ENCODE assay signal across 22 cellular contexts in genomic region chr6:144384427-144384826, GRCh38.
DNase-seq lines count a peak whose midpoint lies in the region; ATAC-seq and TF ChIP-seq lines count a peak whose summit lies in the region.
"Had no signal": no experiment of that assay in that cellular context is flagged by ENCODE, and none has a peak within 500 bp of the region (broad histone marks: within the 10 kb centered on the region; RNA-seq: fewer than 3 reads in every experiment).

No MANE protein-coding gene starts in this region.

- H3K36me3 Mint-ChIP-seq in CD4-positive, alpha-beta memory T cell, result peaks cover 39 to 44% of the 10 kb centered on the region in 2 donors
- peaks cover 14% of the 10 kb centered on the region in 3 donors for H3K36me3 Mint-ChIP-seq in immature natural killer cell
- H3K36me3 Mint-ChIP-seq in effector memory CD8-positive, alpha-beta T cell (ENCODE audit: insufficient read depth), result peaks cover 11% of the 10 kb centered on the region

- no peak overlapping the region for H3K4me3 ChIP-seq in CD4-positive, alpha-beta memory T cell (ENCODE audit: low read length in 2 of 2)
- peak overlapping the region; percentile 26 to 60; a peak in 3 of 4 replicates for H3K4me3 ChIP-seq in SK-N-SH (ENCODE audit: low read depth in 2 of 2, low read length in 1 of 2)
- H3K4me3 ChIP-seq: GM12878, SJSA1 had no signal

- no peaks in the 10 kb centered on the region for H4K20me1 ChIP-seq in SK-N-SH (ENCODE audit: insufficient read depth)

- H3K27ac Mint-ChIP-seq in CD4-positive, alpha-beta memory T cell, result peak overlapping the region in 5 of 7 donors; percentile 4 to 93 (median 51)
- H3K27ac Mint-ChIP-seq in immature natural killer cell, result peak overlapping the region; percentile 31 to 79 (median 64)
- peak overlapping the region in 1 of 2 donors; percentile 56 for H3K27ac Mint-ChIP-seq in effector memory CD8-positive, alpha-beta T cell

- no peak for TF ChIP-seq CTCF in SK-N-SH (IDR thresholded peaks at IDR 0.05)

- H3K4me1 Mint-ChIP-seq in CD4-positive, alpha-beta memory T cell, result peaks cover 33 to 70% (median 48%) of the 10 kb centered on the region in 4 donors
- H3K4me1 Mint-ChIP-seq in immature natural killer cell, result peaks cover 86 to 95% of the 10 kb centered on the region in 2 donors
- peaks cover 34 to 67% of the 10 kb centered on the region in 2 donors for H3K4me1 Mint-ChIP-seq in effector memory CD8-positive, alpha-beta T cell (ENCODE audit: low read depth in 2 of 2)

- no peak for TF ChIP-seq EP300 in SK-N-SH (IDR thresholded peaks at IDR 0.05; ENCODE audit: borderline replicate concordance in 1 of 2, low read depth in 1 of 2, low read length in 1 of 2)

- H3K79me2 ChIP-seq in SK-N-SH (ENCODE audit: insufficient read depth), result peaks cover 3% of the 10 kb centered on the region; the same call in 1 of the 2 replicates

- H3K36me3 ChIP-seq in CD4-positive, alpha-beta memory T cell (ENCODE audit: insufficient read depth, low read length), result no peaks in the 10 kb centered on the region
- H3K36me3 ChIP-seq in SK-N-SH (replicated peaks in 1 of 2; ENCODE audit: control insufficient read depth in 1 of 2, insufficient read depth in 2 of 2, low read length in 1 of 2), result no peaks in the 10 kb centered on the region

- peak overlapping the region; percentile 76 for H3K4me2 ChIP-seq in SK-N-SH

- peaks cover 11% of the 10 kb centered on the region for H3K4me1 ChIP-seq in CD4-positive, alpha-beta memory T cell (ENCODE audit: insufficient read depth, low read length)
- H3K4me1 ChIP-seq in SK-N-SH (ENCODE audit: control insufficient read depth in 1 of 2, insufficient read depth in 2 of 2, low read depth in 1 of 2, low read length in 1 of 2), result no peaks in the 10 kb centered on the region

- POLR2A ChIA-PET in CD4-positive, alpha-beta memory T cell (lab: Charles Lee; ENCODE audit: partially characterized antibody), result no interaction called here
- POLR2A ChIA-PET in SK-N-SH (lab: Yijun Ruan, JAX), result no interaction called here

- peaks cover 0 to 4% of the 10 kb centered on the region in 2 donors for H3K9me3 ChIP-seq in CD4-positive, alpha-beta memory T cell (ENCODE audit: control insufficient read depth in 1 of 2, low read length in 2 of 2)
- H3K9me3 ChIP-seq in SK-N-SH, result no peaks in the 10 kb centered on the region

- peaks cover 0 to 10% (median 5%) of the 10 kb centered on the region in 8 donors for H3K9me3 Mint-ChIP-seq in CD4-positive, alpha-beta memory T cell
- peaks cover 0 to 2% (median 0%) of the 10 kb centered on the region in 6 donors for H3K9me3 Mint-ChIP-seq in immature natural killer cell
- H3K9me3 Mint-ChIP-seq in effector memory CD8-positive, alpha-beta T cell, result peaks cover 0 to 1% of the 10 kb centered on the region in 2 donors

- H2AFZ ChIP-seq in SK-N-SH (ENCODE audit: low read depth), result 0 out of 2 replicates have a peak overlapping the region, but pooled peaks have one; percentile 59

- peaks cover 12% of the 10 kb centered on the region for H3F3A ChIP-seq in SK-N-SH (replicated peaks; ENCODE audit: insufficient read depth)

- H3K27me3 Mint-ChIP-seq in CD4-positive, alpha-beta memory T cell, result no peaks in the 10 kb centered on the region
- peaks cover 0 to 3% (median 0%) of the 10 kb centered on the region in 3 donors for H3K27me3 Mint-ChIP-seq in immature natural killer cell (ENCODE audit: low read depth in 3 of 3)
- no peaks in the 10 kb centered on the region for H3K27me3 Mint-ChIP-seq in effector memory CD8-positive, alpha-beta T cell

- no peak for ATAC-seq in HG03439 (IDR thresholded peaks at IDR 0.05; ENCODE audit: unreplicated experiment)
- ATAC-seq in effector memory CD8-positive, alpha-beta T cell (replicated peaks), result no peak
- ATAC-seq: GM12878, HCT116 had no signal

- H3K9me2 ChIP-seq in SK-N-SH, result no peaks in the 10 kb centered on the region

- H3K9ac ChIP-seq in SK-N-SH, result peak overlapping the region; percentile 16; the same call in 1 of the 2 replicates

- H3K27ac ChIP-seq in CD4-positive, alpha-beta memory T cell (ENCODE audit: low read depth, low read length), result no peak overlapping the region
- H3K27ac ChIP-seq in SK-N-SH (ENCODE audit: low read depth in 2 of 2, low read length in 1 of 2), result peak overlapping the region in 1 of 2 experiments; percentile 59; a peak in 2 of 4 replicates
- H3K27ac ChIP-seq: 22Rv1, SJSA1 had no signal

- CTCF ChIA-PET in CD4-positive, alpha-beta memory T cell (lab: Charles Lee; ENCODE audit: partially characterized antibody), result interaction anchor here (1.5 to 1.6 kb wide), 2 partner anchors 8 to 24 kb away, joined by 3 to 4 read pairs; no protein-coding TSS in a partner anchor
- CTCF ChIA-PET in SK-N-SH (lab: Yijun Ruan, JAX), result no interaction called here

- H3K27me3 ChIP-seq in CD4-positive, alpha-beta memory T cell (ENCODE audit: insufficient read depth, low read length), result no peaks in the 10 kb centered on the region
- H3K27me3 ChIP-seq in SK-N-SH (ENCODE audit: insufficient read depth), result no peaks in the 10 kb centered on the region; the same call in 1 of the 2 replicates
- H3K27me3 ChIP-seq: SJSA1 had no signal

- DNase-seq in NCI-H748 (lab: John Stamatoyannopoulos, UW; ENCODE audit: unreplicated experiment), result peak; percentile 69
- no peak for DNase-seq in NCI-H748 treated with DMSO at 0.1 percent for 48 hours (lab: John Stamatoyannopoulos, UW)
- no peak for DNase-seq in CD4-positive, alpha-beta memory T cell
- DNase-seq in SK-N-SH, result no peak
- no peak for DNase-seq in immature natural killer cell
- no peak for DNase-seq in effector memory CD8-positive, alpha-beta T cell
- no peak for DNase-seq in NCI-H526 treated with DMSO at 0.1 percent for 48 hours (lab: John Stamatoyannopoulos, UW)
- DNase-seq: AML-193, Calu3, EL, GOT3, NCI-H1092 treated with DMSO at 0.1 percent for 48 hours, NCI-H146, NCI-H2029 treated with DMSO at 0.1 percent for 48 hours, NCI-H446 treated with DMSO at 0.1 percent for 48 hours, SW 1271 had no signal

- intact Hi-C loops in CD4-positive, alpha-beta memory T cell (cut with micrococcal nuclease), result no loop called here

- peak overlapping the region in 2 of 8 donors; percentile 42 to 56 for H3K4me3 Mint-ChIP-seq in CD4-positive, alpha-beta memory T cell
- peak overlapping the region in 3 of 5 donors; percentile 1 to 44 (median 24) for H3K4me3 Mint-ChIP-seq in immature natural killer cell
- peak overlapping the region in 1 of 2 donors; percentile 45 for H3K4me3 Mint-ChIP-seq in effector memory CD8-positive, alpha-beta T cell
- H3K4me3 Mint-ChIP-seq: CD14-positive monocyte had no signal

- TF ChIP-seq RAD21 in SK-N-SH (IDR thresholded peaks at IDR 0.05; ENCODE audit: low read length), result no peak

- WGBS in SK-N-SH (ENCODE audit: low lambda C conversion rate), result 7% methylated on average over 4 of the region's 4 CpGs

TF ChIP-seq in SK-N-SH, 30 proteins besides CTCF, POLR2A, EP300 and RAD21:
- TF ChIP-seq FOXJ3 (CRISPR knock-in tag; IDR thresholded peaks at IDR 0.05) (no peak), MEF2A (IDR thresholded peaks at IDR 0.05; ENCODE audit: borderline replicate concordance, low read depth) (no peak), SMC3 (IDR thresholded peaks at IDR 0.05; ENCODE audit: low read depth, low read length) (no peak), RCOR1 (IDR thresholded peaks at IDR 0.05; ENCODE audit: low read length) (no peak), FOSL2 (IDR thresholded peaks at IDR 0.05; ENCODE audit: borderline replicate concordance, low read depth) (no peak), SIN3A (IDR thresholded peaks at IDR 0.05; ENCODE audit: borderline replicate concordance, low read depth, low read length) (no peak), RXRA (IDR thresholded peaks at IDR 0.05; ENCODE audit: borderline replicate concordance, low read depth) (no peak), MXI1 (IDR thresholded peaks at IDR 0.05; ENCODE audit: low read depth, low read length) (no peak), ELF1 (IDR thresholded peaks at IDR 0.05) (no peak), CHD2 (IDR thresholded peaks at IDR 0.05; ENCODE audit: low read length, partially characterized antibody) (no peak), GATA2 (CRISPR knock-in tag; IDR thresholded peaks at IDR 0.05) (no peak), GABPA (IDR thresholded peaks at IDR 0.05; ENCODE audit: low read depth) (no peak), EZH2phosphoT487 (IDR thresholded peaks at IDR 0.05; ENCODE audit: borderline replicate concordance, low read depth) (no peak), RFX5 (IDR thresholded peaks at IDR 0.05; ENCODE audit: low read length) (no peak)
- TF ChIP-seq, protein P1, sequence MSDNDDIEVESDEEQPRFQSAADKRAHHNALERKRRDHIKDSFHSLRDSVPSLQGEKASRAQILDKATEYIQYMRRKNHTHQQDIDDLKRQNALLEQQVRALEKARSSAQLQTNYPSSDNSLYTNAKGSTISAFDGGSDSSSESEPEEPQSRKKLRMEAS (IDR thresholded peaks at IDR 0.05; ENCODE audit: low read depth), result no peak
- TF ChIP-seq, protein P2, sequence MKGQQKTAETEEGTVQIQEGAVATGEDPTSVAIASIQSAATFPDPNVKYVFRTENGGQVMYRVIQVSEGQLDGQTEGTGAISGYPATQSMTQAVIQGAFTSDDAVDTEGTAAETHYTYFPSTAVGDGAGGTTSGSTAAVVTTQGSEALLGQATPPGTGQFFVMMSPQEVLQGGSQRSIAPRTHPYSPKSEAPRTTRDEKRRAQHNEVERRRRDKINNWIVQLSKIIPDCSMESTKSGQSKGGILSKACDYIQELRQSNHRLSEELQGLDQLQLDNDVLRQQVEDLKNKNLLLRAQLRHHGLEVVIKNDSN (IDR thresholded peaks at IDR 0.05; ENCODE audit: borderline replicate concordance, low read depth), result no peak

Comparison
In these comparisons a context has a peak if more than half of its experiments do, and no peak if none do; other contexts are left out.
1. H3K4me3 ChIP-seq: peak in SK-N-SH (2 of 2); none in CD4-positive, alpha-beta memory T cell (0 of 2).